9 cellular contexts compared by ENCODE assay signal in the genomic region with DNA sequence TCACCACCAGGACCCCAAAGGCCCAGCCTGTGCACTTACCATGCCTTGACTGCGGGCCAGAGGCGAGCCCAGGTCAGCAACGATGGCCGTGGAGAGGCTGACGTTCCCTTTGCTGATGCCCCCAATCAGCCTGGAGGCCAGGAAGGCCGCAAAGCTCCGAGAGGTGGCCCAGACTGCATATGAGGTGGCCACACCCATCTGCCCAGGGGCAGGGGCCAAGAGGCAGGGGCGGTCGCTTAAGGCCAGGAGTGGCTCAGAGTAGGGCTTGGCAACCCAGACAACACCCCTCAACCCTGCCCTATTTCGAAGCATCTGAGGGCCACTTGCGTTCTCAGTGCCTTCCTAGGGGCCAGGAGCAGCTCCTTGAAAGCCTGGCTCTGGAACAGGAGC. TPM values are rescaled to one million over a fixed set of nuclear protein-coding genes. Genes with fewer than 3 reads are reported as not detected.
DNase-seq lines count a peak whose midpoint lies in the region; ATAC-seq and TF ChIP-seq lines count a peak whose summit lies in the region.
"Had no signal": no experiment of that assay in that cellular context is flagged by ENCODE, and none has a peak within 500 bp of the region (broad histone marks: within the 10 kb centered on the region; RNA-seq: fewer than 3 reads in every experiment).

No MANE protein-coding gene starts in this region.

- H3K27ac ChIP-seq in substantia nigra (ENCODE audit: low read depth, low read length, poor library complexity, severe bottlenecking) = peak overlapping the region; percentile 66
- H3K27ac ChIP-seq: C4-2B had no signal

- peaks cover 53% of the 10 kb centered on the region for H3K36me3 Mint-ChIP-seq in activated CD8-positive, alpha-beta T cell treated with anti-CD3 and anti-CD28 coated beads for 36 hours (ENCODE audit: low read depth)
- peaks cover 6 to 15% (median 10%) of the 10 kb centered on the region in 3 donors for H3K36me3 Mint-ChIP-seq in immature natural killer cell

- DNase-seq in activated CD8-positive, alpha-beta memory T cell treated with anti-CD3 and anti-CD28 coated beads for 24 hours = peak; percentile 63
- DNase-seq in activated CD8-positive, alpha-beta memory T cell treated with anti-CD3 and anti-CD28 coated beads, Interleukin-2, amount 50 U/mL, for 4 hours = no peak
- DNase-seq in activated CD8-positive, alpha-beta T cell treated with anti-CD3 and anti-CD28 coated beads for 36 hours = no peak
- DNase-seq in immature natural killer cell (no peak), substantia nigra (lab: John Stamatoyannopoulos, UW) (no peak), retina (no peak), GM03348 (ENCODE audit: low spot score) (no peak)

- H3K4me3 Mint-ChIP-seq in activated CD8-positive, alpha-beta T cell treated with anti-CD3 and anti-CD28 coated beads for 36 hours = peak overlapping the region; percentile 87
- H3K4me3 Mint-ChIP-seq in immature natural killer cell = peak overlapping the region; percentile 86 to 89 (median 88)

- CTCF ChIA-PET in activated CD8-positive, alpha-beta T cell treated with anti-CD3 and anti-CD28 coated beads for 36 hours (lab: Charles Lee) = no interaction called here

- peak overlapping the region; percentile 95 for H3K27ac Mint-ChIP-seq in activated CD8-positive, alpha-beta T cell treated with anti-CD3 and anti-CD28 coated beads for 36 hours
- peak overlapping the region; percentile 88 to 96 (median 94) for H3K27ac Mint-ChIP-seq in immature natural killer cell

- H3K4me1 Mint-ChIP-seq in activated CD8-positive, alpha-beta T cell treated with anti-CD3 and anti-CD28 coated beads for 36 hours (ENCODE audit: low read depth) = peaks cover 34% of the 10 kb centered on the region
- H3K4me1 Mint-ChIP-seq in immature natural killer cell = peaks cover 34 to 48% of the 10 kb centered on the region in 2 donors

- POLR2A ChIA-PET in activated CD8-positive, alpha-beta T cell treated with anti-CD3 and anti-CD28 coated beads for 36 hours (lab: Charles Lee) = interaction anchor here (1.2 to 1.6 kb wide), 3 partner anchors 19 to 133 kb away, joined by 3 to 4 read pairs (median 4); no protein-coding TSS in a partner anchor

- no peaks in the 10 kb centered on the region for H3K27me3 Mint-ChIP-seq in activated CD8-positive, alpha-beta T cell treated with anti-CD3 and anti-CD28 coated beads for 36 hours
- H3K27me3 Mint-ChIP-seq in immature natural killer cell (ENCODE audit: low read depth in 3 of 3) = peaks cover 4 to 30% (median 9%) of the 10 kb centered on the region in 3 donors

- H3K9me3 Mint-ChIP-seq in activated CD8-positive, alpha-beta T cell treated with anti-CD3 and anti-CD28 coated beads for 36 hours = no peaks in the 10 kb centered on the region
- H3K9me3 Mint-ChIP-seq in immature natural killer cell = no peaks in the 10 kb centered on the region

- no peak for TF ChIP-seq CTCF in activated CD8-positive, alpha-beta T cell treated with anti-CD3 and anti-CD28 coated beads for 36 hours (IDR thresholded peaks at IDR 0.05)

- no peak for ATAC-seq in activated CD8-positive, alpha-beta T cell treated with anti-CD3 and anti-CD28 coated beads for 36 hours
- ATAC-seq in GM18868 (IDR thresholded peaks at IDR 0.05; ENCODE audit: unreplicated experiment) = no peak

- intact Hi-C loops in activated CD8-positive, alpha-beta T cell treated with anti-CD3 and anti-CD28 coated beads for 36 hours (cut with micrococcal nuclease) = no loop called here

RNA-seq across cellular contexts. Expression of a gene that starts 30.6 kb away (rescaled TPM):
- 10 to 100 TPM; 76.8 to 77.3 TPM for total RNA-seq in activated CD8-positive, alpha-beta T cell treated with anti-CD3 and anti-CD28 coated beads for 36 hours
- 10 to 100 TPM in 1 of 3 donors, 1 to 10 TPM in 2; 1.3 to 19.2 (median 5.0) TPM for polyA plus RNA-seq in immature natural killer cell

RNA-seq across cellular contexts. Expression of a gene that starts 30.8 kb away (rescaled TPM):
- 1 to 10 TPM; 2.8 to 3.0 TPM for total RNA-seq in activated CD8-positive, alpha-beta T cell treated with anti-CD3 and anti-CD28 coated beads for 36 hours
- polyA plus RNA-seq in immature natural killer cell = 1 to 10 TPM; 2.7 to 4.4 (median 4.0) TPM
